In the genomic region with DNA sequence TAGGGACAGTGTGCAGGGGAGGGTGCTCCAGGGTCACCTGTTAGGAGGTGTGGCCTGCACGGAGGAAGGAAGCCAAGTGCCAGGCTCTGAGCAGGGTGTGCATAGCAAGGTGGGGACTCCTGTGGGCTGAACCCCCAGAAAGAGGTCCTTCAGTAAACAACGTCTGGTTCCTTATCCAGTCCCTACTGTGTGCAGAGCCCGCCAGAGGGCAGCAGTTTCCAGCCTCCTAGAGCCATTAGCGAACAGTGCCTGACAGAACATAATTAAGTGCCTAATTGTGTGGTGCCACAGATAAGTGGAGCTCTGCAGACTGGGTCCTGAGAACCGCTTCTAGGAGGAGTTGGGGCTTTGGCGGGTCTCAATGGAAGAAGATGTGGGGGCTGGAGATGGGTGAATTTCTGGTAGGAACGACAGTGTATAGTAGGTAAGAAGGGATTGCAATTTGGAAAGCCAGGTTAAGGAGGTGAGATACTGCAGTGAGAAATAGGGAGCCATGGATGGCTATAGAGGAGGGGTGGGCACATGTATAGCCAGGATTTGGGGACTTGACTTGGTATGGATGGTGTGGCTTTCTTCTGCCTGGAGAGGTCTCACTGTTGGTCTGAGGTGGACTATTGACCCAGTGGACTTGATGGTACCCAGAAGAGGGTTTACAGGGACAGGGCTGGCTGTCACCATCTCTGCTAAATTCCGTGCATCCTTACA, we compare ENCODE assay signal across 18 cellular contexts.
A peak's percentile ranks its signal among the peaks of the same experiment; 100 is the strongest.
DNase-seq lines count a peak whose midpoint lies in the region; TF ChIP-seq lines count a peak whose summit lies in the region.
"Had no signal": no experiment of that assay in that cellular context is flagged by ENCODE, and none has a peak within 500 bp of the region (broad histone marks: within the 10 kb centered on the region; RNA-seq: fewer than 3 reads in every experiment).

No MANE protein-coding gene starts in this region.

- peaks cover 3% of the 10 kb centered on the region; the same call in 1 of the 2 replicates for H3K4me1 ChIP-seq in BE2C
- no peaks in the 10 kb centered on the region for H3K4me1 ChIP-seq in OCI-LY3 (ENCODE audit: low read length)
- no peaks in the 10 kb centered on the region for H3K4me1 ChIP-seq in effector memory CD4-positive, alpha-beta T cell (ENCODE audit: control insufficient read depth, insufficient read depth, low read length, poor library complexity, severe bottlenecking)

- no peaks in the 10 kb centered on the region for H3K36me3 ChIP-seq in BE2C
- H3K36me3 ChIP-seq in OCI-LY3 (replicated peaks; ENCODE audit: low read depth, low read length) = no peaks in the 10 kb centered on the region
- no peaks in the 10 kb centered on the region for H3K36me3 ChIP-seq in effector memory CD4-positive, alpha-beta T cell (ENCODE audit: control insufficient read depth, insufficient read depth, low read length)
- H3K36me3 ChIP-seq: transverse colon had no signal

- H4K20me1 ChIP-seq in OCI-LY3 (ENCODE audit: insufficient read depth, low read length) = no peaks in the 10 kb centered on the region

- H2AFZ ChIP-seq in OCI-LY3 (ENCODE audit: low read depth, low read length) = no peak overlapping the region

- H3K9me3 ChIP-seq in BE2C (no peaks in the 10 kb centered on the region), OCI-LY3 (ENCODE audit: insufficient read depth, low read length) (no peaks in the 10 kb centered on the region)
- H3K9me3 ChIP-seq in effector memory CD4-positive, alpha-beta T cell (ENCODE audit: control insufficient read depth, low read length) = no peaks in the 10 kb centered on the region
- H3K9me3 ChIP-seq: transverse colon had no signal

- H3K27ac ChIP-seq in OCI-LY3 (ENCODE audit: low read length) = no peak overlapping the region
- no peak overlapping the region for H3K27ac ChIP-seq in caudate nucleus (ENCODE audit: low read depth, low read length)
- no peak overlapping the region for H3K27ac ChIP-seq in effector memory CD4-positive, alpha-beta T cell (ENCODE audit: insufficient read depth, low read length, poor library complexity, severe bottlenecking)
- H3K27ac ChIP-seq: transverse colon had no signal

- peak; percentile 18 for TF ChIP-seq CTCF in BE2C (IDR thresholded peaks at IDR 0.05; ENCODE audit: low read depth, low read length)
- 0 out of 2 replicates have a peak, but pooled peaks have one; percentile 9 for TF ChIP-seq CTCF in GM12874 (IDR thresholded peaks at IDR 0.05; ENCODE audit: insufficient read depth, low read depth, low read length)
- TF ChIP-seq CTCF in OCI-LY3 (IDR thresholded peaks at IDR 0.05; ENCODE audit: low read depth, low read length) = peak; percentile 49

- no peak overlapping the region for H3K9ac ChIP-seq in OCI-LY3 (ENCODE audit: low read length)

- H3K4me3 ChIP-seq in BE2C (ENCODE audit: low read depth, low read length) (no peak overlapping the region), OCI-LY3 (ENCODE audit: low read length) (no peak overlapping the region)
- no peak overlapping the region for H3K4me3 ChIP-seq in effector memory CD4-positive, alpha-beta T cell (ENCODE audit: insufficient read depth, low read depth, low read length, poor library complexity, severe bottlenecking)
- H3K4me3 ChIP-seq: transverse colon had no signal

- H3K27me3 ChIP-seq in BE2C = no peaks in the 10 kb centered on the region
- H3K27me3 ChIP-seq in OCI-LY3 (ENCODE audit: low read depth, low read length) = 0 out of 2 replicates have a peak, but pooled peaks cover 3% of the 10 kb centered on the region
- H3K27me3 ChIP-seq in effector memory CD4-positive, alpha-beta T cell (replicated peaks; ENCODE audit: control insufficient read depth, insufficient read depth, low read length, poor library complexity, severe bottlenecking) = peaks cover 2% of the 10 kb centered on the region

- DNase-seq in BE2C (no peak), iPS-NIHi7 (ENCODE audit: extremely low spot score) (peak; percentile 53), UCSD-AML1 (lab: John Stamatoyannopoulos, UW; ENCODE audit: unreplicated experiment) (no peak), glomerular visceral epithelial cell (ENCODE audit: extremely low spot score) (no peak), caudate nucleus (lab: John Stamatoyannopoulos, UW) (no peak)
- no peak for DNase-seq in effector memory CD4-positive, alpha-beta T cell
- DNase-seq: activated CD4-positive, alpha-beta T cell treated with anti-CD3 and anti-CD28 coated beads, Interleukin-2, amount 10 ng/mL, durations not matched to agents 24 days and 14 days; activated naive CD8-positive, alpha-beta T cell treated with anti-CD3 and anti-CD28 coated beads for 36 hours; activated T-cell treated with anti-CD3 and anti-CD28 coated beads for 4 hours; AML-193; DMS53; effector CD4-positive, alpha-beta T cell; immature natural killer cell; NCI-H2081; nucleus accumbens; transverse colon had no signal

- H3K79me2 ChIP-seq in OCI-LY3 (ENCODE audit: low read length) = no peaks in the 10 kb centered on the region

- H3K4me2 ChIP-seq in OCI-LY3 (ENCODE audit: low read length) = no peak overlapping the region
